ENCODE assay signal across 3 cellular contexts in genomic region chr21:36004441-36004840, GRCh38.
TF ChIP-seq lines count a peak whose summit lies in the region.

No MANE protein-coding gene starts in this region.

TF ChIP-seq in SK-N-SH, 30 proteins besides CTCF, POLR2A, EP300 and RAD21 (continues in another document):
- TF ChIP-seq SIN3A (IDR thresholded peaks at IDR 0.05; ENCODE audit: borderline replicate concordance, low read depth, low read length) = no peak
- no peak for TF ChIP-seq GATA2 (CRISPR knock-in tag; IDR thresholded peaks at IDR 0.05)
- no peak for TF ChIP-seq ZBTB33 (IDR thresholded peaks at IDR 0.05; ENCODE audit: borderline replicate concordance, low read depth)
- no peak for TF ChIP-seq FOXJ3 (CRISPR knock-in tag; IDR thresholded peaks at IDR 0.05)
- TF ChIP-seq FOSL2 (IDR thresholded peaks at IDR 0.05; ENCODE audit: borderline replicate concordance, low read depth) = no peak
- TF ChIP-seq, protein P1, sequence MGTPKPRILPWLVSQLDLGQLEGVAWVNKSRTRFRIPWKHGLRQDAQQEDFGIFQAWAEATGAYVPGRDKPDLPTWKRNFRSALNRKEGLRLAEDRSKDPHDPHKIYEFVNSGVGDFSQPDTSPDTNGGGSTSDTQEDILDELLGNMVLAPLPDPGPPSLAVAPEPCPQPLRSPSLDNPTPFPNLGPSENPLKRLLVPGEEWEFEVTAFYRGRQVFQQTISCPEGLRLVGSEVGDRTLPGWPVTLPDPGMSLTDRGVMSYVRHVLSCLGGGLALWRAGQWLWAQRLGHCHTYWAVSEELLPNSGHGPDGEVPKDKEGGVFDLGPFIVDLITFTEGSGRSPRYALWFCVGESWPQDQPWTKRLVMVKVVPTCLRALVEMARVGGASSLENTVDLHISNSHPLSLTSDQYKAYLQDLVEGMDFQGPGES (IDR thresholded peaks at IDR 0.05; ENCODE audit: low read depth, low read length) = no peak
- TF ChIP-seq POLR2AphosphoS5 (IDR thresholded peaks at IDR 0.05; ENCODE audit: low read depth, low read length) = no peak
- TF ChIP-seq JUND (IDR thresholded peaks at IDR 0.05) = no peak
- TF ChIP-seq FOXM1 (IDR thresholded peaks at IDR 0.05; ENCODE audit: low read depth) = no peak
- TF ChIP-seq GABPA (IDR thresholded peaks at IDR 0.05; ENCODE audit: low read depth) = no peak
- TF ChIP-seq USF1 (IDR thresholded peaks at IDR 0.05; ENCODE audit: borderline replicate concordance, low read depth) = no peak

TF ChIP-seq in SK-N-SH treated with all-trans-retinoic acid at 6 μM for 48 hours, 23 proteins besides CTCF, POLR2A, EP300 and RAD21:
- TF ChIP-seq CSDC2 (CRISPR knock-in tag; IDR thresholded peaks at IDR 0.05) = no peak
- TF ChIP-seq GLIS3 (CRISPR knock-in tag; IDR thresholded peaks at IDR 0.05) = no peak
- no peak for TF ChIP-seq ZNF70 (CRISPR knock-in tag; IDR thresholded peaks at IDR 0.05)
- no peak for TF ChIP-seq ZFP3 (CRISPR knock-in tag; IDR thresholded peaks at IDR 0.05)
- TF ChIP-seq, protein P2, sequence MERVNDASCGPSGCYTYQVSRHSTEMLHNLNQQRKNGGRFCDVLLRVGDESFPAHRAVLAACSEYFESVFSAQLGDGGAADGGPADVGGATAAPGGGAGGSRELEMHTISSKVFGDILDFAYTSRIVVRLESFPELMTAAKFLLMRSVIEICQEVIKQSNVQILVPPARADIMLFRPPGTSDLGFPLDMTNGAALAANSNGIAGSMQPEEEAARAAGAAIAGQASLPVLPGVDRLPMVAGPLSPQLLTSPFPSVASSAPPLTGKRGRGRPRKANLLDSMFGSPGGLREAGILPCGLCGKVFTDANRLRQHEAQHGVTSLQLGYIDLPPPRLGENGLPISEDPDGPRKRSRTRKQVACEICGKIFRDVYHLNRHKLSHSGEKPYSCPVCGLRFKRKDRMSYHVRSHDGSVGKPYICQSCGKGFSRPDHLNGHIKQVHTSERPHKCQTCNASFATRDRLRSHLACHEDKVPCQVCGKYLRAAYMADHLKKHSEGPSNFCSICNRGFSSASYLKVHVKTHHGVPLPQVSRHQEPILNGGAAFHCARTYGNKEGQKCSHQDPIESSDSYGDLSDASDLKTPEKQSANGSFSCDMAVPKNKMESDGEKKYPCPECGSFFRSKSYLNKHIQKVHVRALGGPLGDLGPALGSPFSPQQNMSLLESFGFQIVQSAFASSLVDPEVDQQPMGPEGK (CRISPR knock-in tag; IDR thresholded peaks at IDR 0.05; ENCODE audit: borderline replicate concordance) = no peak
- TF ChIP-seq RARB (CRISPR knock-in tag; IDR thresholded peaks at IDR 0.05) = no peak
- no peak for TF ChIP-seq BACH2 (CRISPR knock-in tag; IDR thresholded peaks at IDR 0.05; ENCODE audit: borderline replicate concordance)
- no peak for TF ChIP-seq CSRNP3 (CRISPR knock-in tag; IDR thresholded peaks at IDR 0.05)
- no peak for TF ChIP-seq ZNF565 (CRISPR knock-in tag; conservative IDR thresholded peaks at IDR 0.05; ENCODE audit: low read depth)
- no peak for TF ChIP-seq TSHZ2 (CRISPR knock-in tag; IDR thresholded peaks at IDR 0.05)
- TF ChIP-seq, protein P3, sequence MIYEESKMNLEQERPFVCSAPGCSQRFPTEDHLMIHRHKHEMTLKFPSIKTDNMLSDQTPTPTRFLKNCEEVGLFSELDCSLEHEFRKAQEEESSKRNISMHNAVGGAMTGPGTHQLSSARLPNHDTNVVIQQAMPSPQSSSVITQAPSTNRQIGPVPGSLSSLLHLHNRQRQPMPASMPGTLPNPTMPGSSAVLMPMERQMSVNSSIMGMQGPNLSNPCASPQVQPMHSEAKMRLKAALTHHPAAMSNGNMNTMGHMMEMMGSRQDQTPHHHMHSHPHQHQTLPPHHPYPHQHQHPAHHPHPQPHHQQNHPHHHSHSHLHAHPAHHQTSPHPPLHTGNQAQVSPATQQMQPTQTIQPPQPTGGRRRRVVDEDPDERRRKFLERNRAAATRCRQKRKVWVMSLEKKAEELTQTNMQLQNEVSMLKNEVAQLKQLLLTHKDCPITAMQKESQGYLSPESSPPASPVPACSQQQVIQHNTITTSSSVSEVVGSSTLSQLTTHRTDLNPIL (CRISPR knock-in tag; IDR thresholded peaks at IDR 0.05; ENCODE audit: low read depth) = no peak

TF ChIP-seq in IMR-90, 13 proteins besides CTCF, POLR2A, EP300 and RAD21:
- no peak for TF ChIP-seq RCOR1 (IDR thresholded peaks at IDR 0.05; ENCODE audit: insufficient replicate concordance, low read length)
- no peak for TF ChIP-seq FOS (IDR thresholded peaks at IDR 0.05; ENCODE audit: low read depth, low read length)
- TF ChIP-seq, protein P4, sequence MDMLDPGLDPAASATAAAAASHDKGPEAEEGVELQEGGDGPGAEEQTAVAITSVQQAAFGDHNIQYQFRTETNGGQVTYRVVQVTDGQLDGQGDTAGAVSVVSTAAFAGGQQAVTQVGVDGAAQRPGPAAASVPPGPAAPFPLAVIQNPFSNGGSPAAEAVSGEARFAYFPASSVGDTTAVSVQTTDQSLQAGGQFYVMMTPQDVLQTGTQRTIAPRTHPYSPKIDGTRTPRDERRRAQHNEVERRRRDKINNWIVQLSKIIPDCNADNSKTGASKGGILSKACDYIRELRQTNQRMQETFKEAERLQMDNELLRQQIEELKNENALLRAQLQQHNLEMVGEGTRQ (IDR thresholded peaks at IDR 0.05; ENCODE audit: low read depth, low read length) = no peak
- no peak for TF ChIP-seq ELK1 (IDR thresholded peaks at IDR 0.05; ENCODE audit: borderline replicate concordance, low read depth, low read length)
- no peak for TF ChIP-seq NFE2L2 (IDR thresholded peaks at IDR 0.05; ENCODE audit: low read depth, low read length)
- no peak for TF ChIP-seq MAZ (IDR thresholded peaks at IDR 0.05; ENCODE audit: borderline replicate concordance, low read depth, low read length)
- no peak for TF ChIP-seq RFX5 (IDR thresholded peaks at IDR 0.05; ENCODE audit: low read depth, low read length)
- no peak for TF ChIP-seq BHLHE40 (IDR thresholded peaks at IDR 0.05; ENCODE audit: low read depth, low read length)
- TF ChIP-seq CEBPB (IDR thresholded peaks at IDR 0.05; ENCODE audit: low read depth, low read length) = no peak
- no peak for TF ChIP-seq MXI1 (IDR thresholded peaks at IDR 0.05; ENCODE audit: borderline replicate concordance, low read depth, low read length)
